Comparison of ENCODE assay signal across 9 cellular contexts in the genomic region with DNA sequence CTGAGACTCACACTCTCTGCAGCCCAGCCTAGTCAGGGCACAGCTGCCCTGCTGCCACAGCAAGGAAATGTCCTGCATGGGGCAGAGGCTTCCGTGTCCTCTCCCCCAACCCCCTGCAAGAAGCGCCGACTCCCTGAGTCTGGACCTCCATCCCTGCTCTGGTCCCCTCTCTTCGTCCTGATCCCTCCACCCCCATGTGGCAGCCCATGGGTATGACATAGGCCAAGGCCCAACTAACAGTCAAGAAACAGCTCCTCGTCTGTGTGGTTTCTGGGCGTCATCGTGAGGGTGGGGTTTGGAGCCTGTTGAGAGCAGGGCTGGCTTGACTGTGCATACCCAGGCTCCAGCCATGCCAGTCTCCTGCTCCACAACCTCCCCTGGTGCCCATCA. TPM values are rescaled to one million over a fixed set of nuclear protein-coding genes. Genes with fewer than 3 reads are reported as not detected.
A peak's percentile ranks its signal among the peaks of the same experiment; 100 is the strongest.
DNase-seq lines count a peak whose midpoint lies in the region; ATAC-seq, FAIRE-seq and TF ChIP-seq lines count a peak whose summit lies in the region.
"Had no signal": no experiment of that assay in that cellular context is flagged by ENCODE, and none has a peak within 500 bp of the region (broad histone marks: within the 10 kb centered on the region; RNA-seq: fewer than 3 reads in every experiment).

No MANE protein-coding gene starts in this region.

- ATAC-seq in left cardiac atrium (no peak), K562 (peak; percentile 93), HG03095 (IDR thresholded peaks at IDR 0.05; ENCODE audit: unreplicated experiment) (no peak)

- H3K4me1 ChIP-seq in left ventricle myocardium inferior (no peaks in the 10 kb centered on the region), K562 (replicated peaks in 1 of 2; ENCODE audit: control insufficient read depth in 2 of 2, insufficient read depth in 2 of 2, low read length in 2 of 2) (peaks cover 0 to 39% of the 10 kb centered on the region in 2 experiments; a peak in 4 of 5 replicates)

- WGBS in K562 (ENCODE audit: insufficient coverage, low coverage, missing lambda C conversion rate) = 23% methylated on average over 7 of the region's 7 CpGs

- peak in 1 of 2 experiments; percentile 45; a peak in 2 of 4 replicates for TF ChIP-seq RAD21 in K562 (CRISPR knock-in tag; conservative IDR thresholded peaks at IDR 0.05 in 1 of 2, IDR thresholded peaks at IDR 0.05 in 1 of 2)

- peaks cover 5% of the 10 kb centered on the region for H3K9me1 ChIP-seq in K562 (ENCODE audit: control insufficient read depth, insufficient read depth, low read length)

- intact Hi-C loops in left ventricle myocardium inferior (cut with micrococcal nuclease) (no loop called here), left cardiac atrium (cut with DNase I) (no loop called here), K562 (cut with micrococcal nuclease) (no loop called here), posterior cingulate gyrus (cut with DNase I) (no loop called here)

- no peaks in the 10 kb centered on the region for H4K20me1 ChIP-seq in K562 (replicated peaks; ENCODE audit: control insufficient read depth, insufficient read depth, low read length)

- H3K79me2 ChIP-seq in K562 (ENCODE audit: control insufficient read depth, insufficient read depth, low read length) = no peaks in the 10 kb centered on the region

- H3K9me3 ChIP-seq in left ventricle myocardium inferior (replicated peaks) (no peaks in the 10 kb centered on the region), K562 (replicated peaks; ENCODE audit: control insufficient read depth, insufficient read depth, low read depth, low read length) (no peaks in the 10 kb centered on the region)

- in situ Hi-C loops in K562 (cut with MboI) = no loop called here

- H3K9ac ChIP-seq in K562 (ENCODE audit: insufficient read depth in 1 of 2, low read depth in 2 of 2, low read length in 2 of 2) = peak overlapping the region in 1 of 2 experiments; percentile 83; a peak in 2 of 4 replicates

- peaks cover 2% of the 10 kb centered on the region for H3K36me3 ChIP-seq in left ventricle myocardium inferior
- H3K36me3 ChIP-seq in K562 (ENCODE audit: control insufficient read depth, insufficient read depth, low read length) = no peaks in the 10 kb centered on the region

- TF ChIP-seq CTCF in left ventricle myocardium inferior (IDR thresholded peaks at IDR 0.05; ENCODE audit: borderline replicate concordance) (peak; percentile 14), K562 (IDR thresholded peaks at IDR 0.05 in 2 of 3, conservative IDR thresholded peaks at IDR 0.05 in 1 of 3; ENCODE audit: insufficient read depth in 2 of 3, low read depth in 1 of 3, low read length in 3 of 3) (peak; percentile 69 to 78 (median 70))

- H3K27me3 ChIP-seq in left ventricle myocardium inferior (ENCODE audit: low read depth) (no peaks in the 10 kb centered on the region), K562 (ENCODE audit: control insufficient read depth in 2 of 2, insufficient read depth in 2 of 2, low read length in 2 of 2) (no peaks in the 10 kb centered on the region)

- POLR2A ChIA-PET in K562 (lab: Yijun Ruan, JAX) = interaction anchor here (0.6 to 1.8 kb wide), 6 partner anchors 8 to 109 kb away, joined by 3 to 5 read pairs (median 4); no protein-coding TSS in a partner anchor

- no peak for TF ChIP-seq EP300 in K562 (IDR thresholded peaks at IDR 0.05; ENCODE audit: low read length)

- H3K4me3 ChIP-seq in left ventricle myocardium inferior (no peak overlapping the region), K562 (no peak overlapping the region)

- peak; percentile 87 for FAIRE-seq in K562 (lab: Jason Lieb, UNC)

- CTCF ChIA-PET in K562 (lab: Yijun Ruan, JAX; ENCODE audit: low intra/inter-chr PET ratio) = no interaction called here

- no peak overlapping the region for H3K4me2 ChIP-seq in K562 (ENCODE audit: insufficient read depth, low read length)

- TF ChIP-seq POLR2A in K562 (conservative IDR thresholded peaks at IDR 0.05) = no peak

- H3K27ac ChIP-seq in left ventricle myocardium inferior (replicated peaks) (no peak overlapping the region), K562 (ENCODE audit: extremely low read depth, low read depth, low read length) (no peak overlapping the region)

- no TSS peak for BruUV-seq in K562 (replicated peaks; lab: Mats Ljungman, UMichigan)

- H2AFZ ChIP-seq in K562 (ENCODE audit: low read depth, low read length) = peak overlapping the region; percentile 64

- no peak for DNase-seq in left ventricle myocardium inferior
- no peak for DNase-seq in left cardiac atrium
- DNase-seq in MV-4-11 (lab: John Stamatoyannopoulos, UW) = peak; percentile 39
- DNase-seq in K562 (ENCODE audit: extremely low read depth in 1 of 4, low spot score in 3 of 4) = peak; percentile 77 to 85 (median 82)
- peak in 6 of 10 donors; percentile 24 to 87 (median 52) for DNase-seq in posterior cingulate gyrus
- DNase-seq in NCI-H2107 treated with DMSO at 0.1 percent for 48 hours (lab: John Stamatoyannopoulos, UW; ENCODE audit: unreplicated experiment) = no peak
- DNase-seq in T1000 (lab: John Stamatoyannopoulos, UW) = no peak
- DNase-seq: naive thymus-derived CD8-positive, alpha-beta T cell had no signal

TF ChIP-seq in K562, 482 proteins besides CTCF, POLR2A, EP300 and RAD21:
- TF ChIP-seq ZNF143 (CRISPR knock-in tag; IDR thresholded peaks at IDR 0.05) (peak; percentile 30; the same call in 1 of the 2 replicates), TEAD1 (CRISPR knock-in tag; IDR thresholded peaks at IDR 0.05) (0 out of 4 replicates have a peak, but pooled peaks of 1 of the 2 experiments have one; percentile 17), RFX1 (IDR thresholded peaks at IDR 0.05) (no peak), ATF1 (CRISPR knock-in tag; IDR thresholded peaks at IDR 0.05) (no peak), ATF1 (tag; IDR thresholded peaks at IDR 0.05) (peak; percentile 18; the same call in 1 of the 2 replicates), CREM (IDR thresholded peaks at IDR 0.05; ENCODE audit: low read depth) (peak; percentile 77), MAZ (CRISPR knock-in tag; conservative IDR thresholded peaks at IDR 0.05 in 1 of 2, IDR thresholded peaks at IDR 0.05 in 1 of 2) (0 out of 4 replicates have a peak, but pooled peaks of 1 of the 2 experiments have one; percentile 18), NFXL1 (CRISPR knock-in tag; IDR thresholded peaks at IDR 0.05) (no peak), SMC3 (conservative IDR thresholded peaks at IDR 0.05; ENCODE audit: insufficient read depth, low read depth, low read length) (peak; percentile 31; the same call in 1 of the 2 replicates), CREB1 (IDR thresholded peaks at IDR 0.05) (no peak), CREB1 (CRISPR knock-in tag; IDR thresholded peaks at IDR 0.05) (peak; percentile 44; the same call in 1 of the 2 replicates), CTBP1 (IDR thresholded peaks at IDR 0.05; ENCODE audit: borderline replicate concordance) (0 out of 2 replicates have a peak, but pooled peaks have one; percentile 9)
- TF ChIP-seq, protein P1, sequence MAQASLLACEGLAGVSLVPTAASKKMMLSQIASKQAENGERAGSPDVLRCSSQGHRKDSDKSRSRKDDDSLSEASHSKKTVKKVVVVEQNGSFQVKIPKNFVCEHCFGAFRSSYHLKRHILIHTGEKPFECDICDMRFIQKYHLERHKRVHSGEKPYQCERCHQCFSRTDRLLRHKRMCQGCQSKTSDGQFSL (CRISPR knock-in tag; IDR thresholded peaks at IDR 0.05) = no peak
- TF ChIP-seq, protein P1 (tag; IDR thresholded peaks at IDR 0.05) = no peak
- TF ChIP-seq, protein P2, sequence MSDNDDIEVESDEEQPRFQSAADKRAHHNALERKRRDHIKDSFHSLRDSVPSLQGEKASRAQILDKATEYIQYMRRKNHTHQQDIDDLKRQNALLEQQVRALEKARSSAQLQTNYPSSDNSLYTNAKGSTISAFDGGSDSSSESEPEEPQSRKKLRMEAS (CRISPR knock-in tag; IDR thresholded peaks at IDR 0.05) = peak; percentile 28; the same call in 1 of the 2 replicates

RNA-seq across cellular contexts. Expression of a gene that starts 19.5 kb away (rescaled TPM):
- total RNA-seq in left ventricle myocardium inferior = 2.8 TPM
- total RNA-seq in left cardiac atrium = 10 to 100 TPM in 1 of 2 donors, 1 to 10 TPM in 1; 6.3 to 10.5 TPM
- total RNA-seq in K562 (2011; cell fraction: chromatin; rRNA removed; ENCODE audit: low replicate concordance) = 2.2 and 5.8 TPM in 2 replicates
- 5.3 and 5.8 TPM in 2 replicates for total RNA-seq in K562 (2011; cell fraction: nucleolus; rRNA removed)
- 3.4 and 3.7 TPM in 2 replicates for total RNA-seq in K562 (2011; cell fraction: nucleoplasm; rRNA removed)
- total RNA-seq in K562 (2014; rRNA removed) = 0.32 and 0.33 TPM in 2 replicates
- total RNA-seq in K562 (2014; rRNA removed; fragmentation: Illumina TruSeq; extraction: Trizol) = 0.25 and 0.32 TPM in 2 replicates
- 0.23 and 0.36 TPM in 2 replicates for total RNA-seq in K562 (2015; rRNA removed; fragmentation: Illumina TruSeq; extraction: Trizol)
- 0.71 and 0.81 TPM in 2 replicates for total RNA-seq in K562 (2021)
- polyA plus RNA-seq in K562 (2011; rRNA removed) = 0.29 and 1.6 TPM in 2 replicates
- polyA plus RNA-seq in K562 (2011; cell fraction: cytosol; rRNA removed) = 0.46 and 1.1 TPM in 2 replicates
- polyA plus RNA-seq in K562 (2011; cell fraction: nucleus; rRNA removed) = 5.6 and 13.1 TPM in 2 replicates
- polyA plus RNA-seq in K562 (2012) = 0.79 and 3.1 TPM in 2 replicates
- polyA plus RNA-seq in K562 (2014; fragmentation: Illumina TruSeq; extraction: Trizol) = 0.17 and 0.52 TPM in 2 replicates
- under 1 TPM; 0.06 TPM for polyA plus RNA-seq in K562 (2014; fragmentation: Nextera tagmentation; extraction: Ambion mirVana)
- 0.13 and 1.1 TPM in 2 replicates for polyA plus RNA-seq in K562 (2014; rRNA removed)
- polyA minus RNA-seq in K562 (2011; rRNA and poly(A)+ RNA removed) = 0.70 and 0.93 TPM in 2 replicates
- polyA minus RNA-seq in K562 (2011; cell fraction: cytosol; rRNA and poly(A)+ RNA removed) = not detected in 2 replicates
- polyA minus RNA-seq in K562 (2011; cell fraction: nucleus; rRNA and poly(A)+ RNA removed) = 1.2 and 5.1 TPM in 2 replicates

Comparison
In these comparisons a context has a peak if more than half of its experiments do, and no peak if none do; other contexts are left out.
1. DNase-seq: peak in MV-4-11 (single experiment), K562 (4 of 4) and posterior cingulate gyrus (6 of 10); none in left ventricle myocardium inferior (single experiment), left cardiac atrium (single experiment), NCI-H2107 treated with DMSO at 0.1 percent for 48 hours (single experiment) and T1000 (single experiment).